ENCODE assay signal across 1 cellular context in the genomic region with DNA sequence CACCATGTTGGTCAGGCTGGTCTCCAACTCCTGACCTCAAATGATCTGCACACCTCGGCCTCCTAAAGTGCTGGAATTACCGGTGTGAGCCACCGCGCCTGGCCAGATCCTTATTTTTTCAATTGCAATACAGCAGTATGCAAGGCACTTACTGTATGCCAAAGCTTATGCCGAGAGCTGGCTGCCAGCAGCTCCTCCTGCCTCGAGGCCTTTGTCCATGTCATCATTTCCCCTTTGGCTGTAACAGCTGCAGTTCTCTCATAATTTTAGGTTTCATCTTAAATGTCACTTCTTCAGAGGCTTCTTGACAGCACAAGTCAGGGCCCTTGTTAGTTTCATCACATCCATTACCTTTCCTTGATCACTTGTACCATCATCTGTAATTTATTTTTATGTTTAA.
TF ChIP-seq lines count a peak whose summit lies in the region.

No MANE protein-coding gene starts in this region.

TF ChIP-seq in SK-N-SH treated with all-trans-retinoic acid at 6 μM for 48 hours, 23 proteins besides CTCF, POLR2A, EP300 and RAD21 (continued from another document):
- TF ChIP-seq TSHZ2 (CRISPR knock-in tag; IDR thresholded peaks at IDR 0.05) (no peak), GLIS3 (CRISPR knock-in tag; IDR thresholded peaks at IDR 0.05) (no peak), TCF4 (CRISPR knock-in tag; IDR thresholded peaks at IDR 0.05; ENCODE audit: borderline replicate concordance) (no peak)
